ENCODE assay signal across 9 cellular contexts in genomic region chr6:152267967-152268845, GRCh38.
DNase-seq lines count a peak whose midpoint lies in the region; ATAC-seq, FAIRE-seq and TF ChIP-seq lines count a peak whose summit lies in the region.
"Had no signal": no experiment of that assay in that cellular context is flagged by ENCODE, and none has a peak within 500 bp of the region (broad histone marks: within the 10 kb centered on the region; RNA-seq: fewer than 3 reads in every experiment).

No MANE protein-coding gene starts in this region.

- no peak overlapping the region for H3K4me3 ChIP-seq in thyroid gland (replicated peaks in 1 of 3)
- H3K4me3 ChIP-seq: BLaER1 treated with 17β-estradiol and CSF1 and Interleukin-3, amounts not matched to agents 10 nM and 100 nM had no signal

- no peak for TF ChIP-seq POLR2A in thyroid gland (IDR thresholded peaks at IDR 0.05)

- H3K4me1 ChIP-seq in thyroid gland: peaks cover 4 to 9% of the 10 kb centered on the region in 2 donors

- peak in 4 of 6 experiments; percentile 20 to 47 (median 34) for TF ChIP-seq CTCF in thyroid gland (IDR thresholded peaks at IDR 0.05)

- H3K36me3 ChIP-seq in thyroid gland: peaks cover 28 to 37% of the 10 kb centered on the region in 2 donors

- intact Hi-C loops in thyroid gland (cut with DNase I): no loop called here

- H3K27me3 ChIP-seq in thyroid gland: no peaks in the 10 kb centered on the region
- H3K27me3 ChIP-seq: BLaER1 treated with 17β-estradiol and CSF1 and Interleukin-3, amounts not matched to agents 10 nM and 100 nM had no signal

- no peak for ATAC-seq in GM19463 (IDR thresholded peaks at IDR 0.05; ENCODE audit: unreplicated experiment)

- FAIRE-seq in TTC549 (lab: Jason Lieb, UNC): peak; percentile 92

- 64 to 71% methylated on average over 9 of the region's 9 CpGs for WGBS in thyroid gland, 2 donors

- no peak overlapping the region for H3K27ac ChIP-seq in thyroid gland
- H3K27ac ChIP-seq: BLaER1 treated with 17β-estradiol and CSF1 and Interleukin-3, amounts not matched to agents 10 nM and 100 nM had no signal

- peak; percentile 10 to 68 (median 34) for DNase-seq in NCI-H1417 (lab: John Stamatoyannopoulos, UW)
- no peak for DNase-seq in NCI-H1417 treated with DMSO at 0.1 percent for 48 hours (lab: John Stamatoyannopoulos, UW)
- DNase-seq in HuH-7 (ENCODE audit: low spot score): peak; percentile 23
- peak; percentile 18 for DNase-seq in glomerular visceral epithelial cell (ENCODE audit: extremely low spot score)
- DNase-seq in thyroid gland: peak in 1 of 2 donors; percentile 6
- DNase-seq in activated effector memory CD4-positive, alpha-beta T cell treated with Interleukin-2 at 50 U/mL for 16 hours: no peak

- H3K9me3 ChIP-seq in thyroid gland: no peaks in the 10 kb centered on the region
- H3K9me3 ChIP-seq: BLaER1 treated with 17β-estradiol and CSF1 and Interleukin-3, amounts not matched to agents 10 nM and 100 nM had no signal

Comparison
In these comparisons a context has a peak if more than half of its experiments do, and no peak if none do; other contexts are left out.
1. DNase-seq: peak in NCI-H1417 (3 of 3), HuH-7 (single experiment) and glomerular visceral epithelial cell (single experiment); none in NCI-H1417 treated with DMSO at 0.1 percent for 48 hours (single experiment) and activated effector memory CD4-positive, alpha-beta T cell treated with Interleukin-2 at 50 U/mL for 16 hours (single experiment).